ENCODE assay signal across 1 cellular context in the genomic region with DNA sequence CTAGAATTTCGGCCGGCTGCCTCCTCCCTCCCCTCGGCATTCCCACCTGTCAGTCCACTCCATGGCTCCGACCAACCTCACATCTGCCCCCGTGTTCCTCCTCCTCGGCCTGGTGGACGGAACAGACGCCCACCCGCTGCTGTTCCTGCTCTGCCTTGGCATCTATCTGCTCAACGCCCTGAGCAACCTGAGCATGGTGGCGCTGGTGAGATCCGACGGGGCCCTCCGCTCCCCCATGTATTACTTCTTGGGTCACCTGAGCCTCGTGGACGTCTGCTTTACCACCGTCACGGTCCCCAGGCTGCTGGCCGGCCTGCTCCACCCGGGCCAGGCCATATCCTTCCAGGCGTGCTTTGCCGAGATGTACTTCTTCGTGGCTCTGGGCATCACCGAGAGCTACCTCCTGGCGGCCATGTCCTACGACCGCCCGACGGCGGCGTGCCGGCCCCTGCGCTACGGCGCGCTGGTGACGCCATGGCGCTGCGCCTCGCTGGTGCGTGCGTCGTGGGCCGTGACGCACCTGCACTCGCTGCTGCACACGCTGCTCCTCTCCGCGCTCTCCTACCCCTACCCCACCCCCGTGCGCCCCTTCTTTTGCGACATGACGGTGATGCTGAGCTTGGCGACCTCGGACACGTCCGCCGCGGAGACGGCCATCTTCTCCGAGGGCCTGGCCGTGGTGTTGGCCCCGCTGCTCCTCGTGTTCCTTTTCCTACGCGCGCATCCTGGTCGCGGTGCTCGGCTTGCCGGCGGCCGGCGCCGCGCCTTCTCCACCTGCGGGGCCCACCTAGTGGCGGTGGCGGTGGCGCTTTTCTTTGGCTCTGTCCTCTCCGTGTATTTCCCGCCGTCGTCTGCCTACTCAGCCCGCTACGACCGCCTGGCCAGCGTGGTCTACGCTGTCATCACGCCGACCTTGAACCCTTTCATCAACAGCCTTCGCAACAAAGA.
TF ChIP-seq lines count a peak whose summit lies in the region.

A gene (minus strand): TSS at position 440 of the 948 bp plus-strand sequence.

TF ChIP-seq in GM12878, 131 proteins besides CTCF, POLR2A, EP300 and RAD21 (continued from another document):
- TF ChIP-seq MXI1 (IDR thresholded peaks at IDR 0.05; ENCODE audit: low read depth, low read length) (no peak), ZSCAN29 (IDR thresholded peaks at IDR 0.05) (no peak), RUNX3 (IDR thresholded peaks at IDR 0.05; ENCODE audit: low read length) (no peak), IRF4 (IDR thresholded peaks at IDR 0.05; ENCODE audit: low read depth, low read length) (no peak), JUNB (IDR thresholded peaks at IDR 0.05) (no peak), ZNF217 (IDR thresholded peaks at IDR 0.05) (no peak), ZNF384 (IDR thresholded peaks at IDR 0.05; ENCODE audit: borderline replicate concordance, low read depth, low read length) (no peak), RFX5 (IDR thresholded peaks at IDR 0.05; ENCODE audit: low read depth, low read length) (no peak), WRNIP1 (IDR thresholded peaks at IDR 0.05; ENCODE audit: borderline replicate concordance, low read depth, low read length) (no peak), HDGF (IDR thresholded peaks at IDR 0.05) (no peak)
- TF ChIP-seq, protein P1, sequence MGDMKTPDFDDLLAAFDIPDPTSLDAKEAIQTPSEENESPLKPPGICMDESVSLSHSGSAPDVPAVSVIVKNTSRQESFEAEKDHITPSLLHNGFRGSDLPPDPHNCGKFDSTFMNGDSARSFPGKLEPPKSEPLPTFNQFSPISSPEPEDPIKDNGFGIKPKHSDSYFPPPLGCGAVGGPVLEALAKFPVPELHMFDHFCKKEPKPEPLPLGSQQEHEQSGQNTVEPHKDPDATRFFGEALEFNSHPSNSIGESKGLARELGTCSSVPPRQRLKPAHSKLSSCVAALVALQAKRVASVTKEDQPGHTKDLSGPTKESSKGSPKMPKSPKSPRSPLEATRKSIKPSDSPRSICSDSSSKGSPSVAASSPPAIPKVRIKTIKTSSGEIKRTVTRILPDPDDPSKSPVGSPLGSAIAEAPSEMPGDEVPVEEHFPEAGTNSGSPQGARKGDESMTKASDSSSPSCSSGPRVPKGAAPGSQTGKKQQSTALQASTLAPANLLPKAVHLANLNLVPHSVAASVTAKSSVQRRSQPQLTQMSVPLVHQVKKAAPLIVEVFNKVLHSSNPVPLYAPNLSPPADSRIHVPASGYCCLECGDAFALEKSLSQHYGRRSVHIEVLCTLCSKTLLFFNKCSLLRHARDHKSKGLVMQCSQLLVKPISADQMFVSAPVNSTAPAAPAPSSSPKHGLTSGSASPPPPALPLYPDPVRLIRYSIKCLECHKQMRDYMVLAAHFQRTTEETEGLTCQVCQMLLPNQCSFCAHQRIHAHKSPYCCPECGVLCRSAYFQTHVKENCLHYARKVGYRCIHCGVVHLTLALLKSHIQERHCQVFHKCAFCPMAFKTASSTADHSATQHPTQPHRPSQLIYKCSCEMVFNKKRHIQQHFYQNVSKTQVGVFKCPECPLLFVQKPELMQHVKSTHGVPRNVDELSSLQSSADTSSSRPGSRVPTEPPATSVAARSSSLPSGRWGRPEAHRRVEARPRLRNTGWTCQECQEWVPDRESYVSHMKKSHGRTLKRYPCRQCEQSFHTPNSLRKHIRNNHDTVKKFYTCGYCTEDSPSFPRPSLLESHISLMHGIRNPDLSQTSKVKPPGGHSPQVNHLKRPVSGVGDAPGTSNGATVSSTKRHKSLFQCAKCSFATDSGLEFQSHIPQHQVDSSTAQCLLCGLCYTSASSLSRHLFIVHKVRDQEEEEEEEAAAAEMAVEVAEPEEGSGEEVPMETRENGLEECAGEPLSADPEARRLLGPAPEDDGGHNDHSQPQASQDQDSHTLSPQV (IDR thresholded peaks at IDR 0.05) = no peak
- TF ChIP-seq, protein P2, sequence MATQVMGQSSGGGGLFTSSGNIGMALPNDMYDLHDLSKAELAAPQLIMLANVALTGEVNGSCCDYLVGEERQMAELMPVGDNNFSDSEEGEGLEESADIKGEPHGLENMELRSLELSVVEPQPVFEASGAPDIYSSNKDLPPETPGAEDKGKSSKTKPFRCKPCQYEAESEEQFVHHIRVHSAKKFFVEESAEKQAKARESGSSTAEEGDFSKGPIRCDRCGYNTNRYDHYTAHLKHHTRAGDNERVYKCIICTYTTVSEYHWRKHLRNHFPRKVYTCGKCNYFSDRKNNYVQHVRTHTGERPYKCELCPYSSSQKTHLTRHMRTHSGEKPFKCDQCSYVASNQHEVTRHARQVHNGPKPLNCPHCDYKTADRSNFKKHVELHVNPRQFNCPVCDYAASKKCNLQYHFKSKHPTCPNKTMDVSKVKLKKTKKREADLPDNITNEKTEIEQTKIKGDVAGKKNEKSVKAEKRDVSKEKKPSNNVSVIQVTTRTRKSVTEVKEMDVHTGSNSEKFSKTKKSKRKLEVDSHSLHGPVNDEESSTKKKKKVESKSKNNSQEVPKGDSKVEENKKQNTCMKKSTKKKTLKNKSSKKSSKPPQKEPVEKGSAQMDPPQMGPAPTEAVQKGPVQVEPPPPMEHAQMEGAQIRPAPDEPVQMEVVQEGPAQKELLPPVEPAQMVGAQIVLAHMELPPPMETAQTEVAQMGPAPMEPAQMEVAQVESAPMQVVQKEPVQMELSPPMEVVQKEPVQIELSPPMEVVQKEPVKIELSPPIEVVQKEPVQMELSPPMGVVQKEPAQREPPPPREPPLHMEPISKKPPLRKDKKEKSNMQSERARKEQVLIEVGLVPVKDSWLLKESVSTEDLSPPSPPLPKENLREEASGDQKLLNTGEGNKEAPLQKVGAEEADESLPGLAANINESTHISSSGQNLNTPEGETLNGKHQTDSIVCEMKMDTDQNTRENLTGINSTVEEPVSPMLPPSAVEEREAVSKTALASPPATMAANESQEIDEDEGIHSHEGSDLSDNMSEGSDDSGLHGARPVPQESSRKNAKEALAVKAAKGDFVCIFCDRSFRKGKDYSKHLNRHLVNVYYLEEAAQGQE (IDR thresholded peaks at IDR 0.05; ENCODE audit: low read depth, low read length) = no peak
